In genomic region chr19:38155453-38155852, GRCh38 we compare ENCODE assay signal across 22 cellular contexts.
DNase-seq lines count a peak whose midpoint lies in the region; ATAC-seq and TF ChIP-seq lines count a peak whose summit lies in the region.
"Had no signal": no experiment of that assay in that cellular context is flagged by ENCODE, and none has a peak within 500 bp of the region (broad histone marks: within the 10 kb centered on the region; RNA-seq: fewer than 3 reads in every experiment).

No MANE protein-coding gene starts in this region.

- no peaks in the 10 kb centered on the region for H3K4me1 Mint-ChIP-seq in activated naive CD8-positive, alpha-beta T cell treated with anti-CD3 and anti-CD28 coated beads for 36 hours
- H3K4me1 Mint-ChIP-seq: activated CD4-positive, alpha-beta T cell treated with anti-CD3 and anti-CD28 coated beads, Interleukin-2, amount 10 ng/mL, durations not matched to agents 24 days and 14 days; neural crest cell had no signal

- H4K20me1 ChIP-seq in GM23248 (ENCODE audit: insufficient read depth) = no peaks in the 10 kb centered on the region
- no peaks in the 10 kb centered on the region for H4K20me1 ChIP-seq in fibroblast of lung (ENCODE audit: control insufficient read depth, extremely low read depth, insufficient read depth, low read length)

- CTCF ChIA-PET in GM10248 (lab: Yijun Ruan, JAX) = no interaction called here

- no peaks in the 10 kb centered on the region for H3K9me2 ChIP-seq in GM23248 (ENCODE audit: insufficient read depth)

- no peak overlapping the region for H3K27ac Mint-ChIP-seq in activated naive CD8-positive, alpha-beta T cell treated with anti-CD3 and anti-CD28 coated beads for 36 hours
- H3K27ac Mint-ChIP-seq: activated CD4-positive, alpha-beta T cell treated with anti-CD3 and anti-CD28 coated beads, Interleukin-2, amount 10 ng/mL, durations not matched to agents 24 days and 14 days had no signal

- peaks cover 4% of the 10 kb centered on the region for H3K36me3 Mint-ChIP-seq in activated naive CD8-positive, alpha-beta T cell treated with anti-CD3 and anti-CD28 coated beads for 36 hours

- no peak for TF ChIP-seq CTCF in fibroblast of lung (conservative IDR thresholded peaks at IDR 0.05 in 1 of 2, IDR thresholded peaks at IDR 0.05 in 1 of 2; ENCODE audit: low read depth in 1 of 2, low read length in 2 of 2)
- TF ChIP-seq CTCF in GM10248 (IDR thresholded peaks at IDR 0.05; ENCODE audit: control extremely low read depth, extremely low read depth, low read depth, missing control alignments) = no peak

- H3K9me3 Mint-ChIP-seq in activated naive CD8-positive, alpha-beta T cell treated with anti-CD3 and anti-CD28 coated beads for 36 hours = no peaks in the 10 kb centered on the region
- H3K9me3 Mint-ChIP-seq: activated CD4-positive, alpha-beta T cell treated with anti-CD3 and anti-CD28 coated beads, Interleukin-2, amount 10 ng/mL, durations not matched to agents 24 days and 14 days; neural crest cell had no signal

- no peak for ATAC-seq in GM18861 (IDR thresholded peaks at IDR 0.05; ENCODE audit: unreplicated experiment)
- ATAC-seq: heart right ventricle had no signal

- H3K9me3 ChIP-seq in GM23248 (ENCODE audit: low read depth) (no peaks in the 10 kb centered on the region), fibroblast of lung (ENCODE audit: control insufficient read depth, insufficient read depth, low read depth, low read length) (no peaks in the 10 kb centered on the region)
- H3K9me3 ChIP-seq: BE2C, heart right ventricle, MG63, tibial artery had no signal

- H3K27ac ChIP-seq in GM23248 (no peak overlapping the region), fibroblast of lung (ENCODE audit: insufficient read depth, low read length) (no peak overlapping the region)
- H3K27ac ChIP-seq: epithelial cell of prostate, heart right ventricle, SK-N-MC, tibial artery had no signal

- no peaks in the 10 kb centered on the region for H3K27me3 Mint-ChIP-seq in activated naive CD8-positive, alpha-beta T cell treated with anti-CD3 and anti-CD28 coated beads for 36 hours
- H3K27me3 Mint-ChIP-seq: activated CD4-positive, alpha-beta T cell treated with anti-CD3 and anti-CD28 coated beads, Interleukin-2, amount 10 ng/mL, durations not matched to agents 24 days and 14 days had no signal

- POLR2A ChIA-PET in GM10248 (lab: Yijun Ruan, JAX) = no interaction called here

- WGBS in GM23248 (ENCODE audit: low coverage in 1 of 2, low lambda C conversion rate in 2 of 2, missing lambda C conversion rate in 2 of 2), 2 experiments = 78 to 83% methylated on average over 6 of the region's 6 CpGs

- H3K4me2 ChIP-seq in GM23248 (ENCODE audit: unreplicated experiment) (no peak overlapping the region), fibroblast of lung (ENCODE audit: extremely low read depth, insufficient read depth, low read length) (no peak overlapping the region)

- H3K4me3 ChIP-seq in GM23248 (no peak overlapping the region), fibroblast of lung (replicated peaks in 1 of 4; ENCODE audit: control extremely low read depth in 1 of 4, insufficient read depth in 1 of 4, low read depth in 3 of 4, low read length in 4 of 4) (no peak overlapping the region)
- H3K4me3 ChIP-seq: heart right ventricle, MG63, SK-N-MC, tibial artery had no signal

- H2AFZ ChIP-seq in GM23248 (no peak overlapping the region), fibroblast of lung (ENCODE audit: low read length) (no peak overlapping the region)

- no peaks in the 10 kb centered on the region for H3K27me3 ChIP-seq in GM23248 (replicated peaks; ENCODE audit: insufficient read depth)
- H3K27me3 ChIP-seq in fibroblast of lung (ENCODE audit: control insufficient read depth, insufficient read depth, low read length) = no peaks in the 10 kb centered on the region
- H3K27me3 ChIP-seq: BE2C, heart right ventricle, MG63, tibial artery had no signal

- no peak overlapping the region for H3K9ac ChIP-seq in GM23248
- H3K9ac ChIP-seq in fibroblast of lung (ENCODE audit: insufficient read depth, low read length) = no peak overlapping the region

- H3K79me2 ChIP-seq in GM23248 (ENCODE audit: insufficient read depth) (no peaks in the 10 kb centered on the region), fibroblast of lung (ENCODE audit: control insufficient read depth, insufficient read depth, low read length) (no peaks in the 10 kb centered on the region)

- H3K4me3 Mint-ChIP-seq in activated naive CD8-positive, alpha-beta T cell treated with anti-CD3 and anti-CD28 coated beads for 36 hours = no peak overlapping the region
- H3K4me3 Mint-ChIP-seq: activated CD4-positive, alpha-beta T cell treated with anti-CD3 and anti-CD28 coated beads, Interleukin-2, amount 10 ng/mL, durations not matched to agents 24 days and 14 days; neural crest cell had no signal

- DNase-seq in GM23248 (peak; percentile 43), SK-MEL-5 (ENCODE audit: low read depth, low spot score) (peak; percentile 45), fibroblast of lung (ENCODE audit: low read depth in 2 of 2) (peak; percentile 20 to 46), midbrain (lab: John Stamatoyannopoulos, UW) (peak; percentile 29), HT-29 (ENCODE audit: low spot score) (no peak), GM10248 (ENCODE audit: extremely low spot score) (no peak)
- no peak for DNase-seq in activated naive CD8-positive, alpha-beta T cell treated with anti-CD3 and anti-CD28 coated beads for 36 hours
- DNase-seq: activated CD4-positive, alpha-beta T cell treated with anti-CD3 and anti-CD28 coated beads, Interleukin-2, amount 10 ng/mL, durations not matched to agents 24 days and 14 days; activated CD8-positive, alpha-beta memory T cell treated with anti-CD3 and anti-CD28 coated beads, Interleukin-2, amount 50 U/mL, for 4 hours; activated naive CD4-positive, alpha-beta T cell; BE2C; cortex of kidney; heart right ventricle; MG63; NCI-H2081; NCI-H524 treated with DMSO at 0.1 percent for 48 hours; T-helper 9 cell; tibial artery had no signal

- in situ Hi-C loops in GM23248 (cut with MboI) (no loop called here), SK-MEL-5 (cut with HindIII; ENCODE audit: low pct_unique_long_range_greater_than_20kb, low sequenced_read_pairs) (no loop called here)

- H3K4me1 ChIP-seq in GM23248 (ENCODE audit: insufficient read depth) = no peaks in the 10 kb centered on the region
- H3K4me1 ChIP-seq in fibroblast of lung (ENCODE audit: control insufficient read depth, extremely low read depth, insufficient read depth, low read length) = no peaks in the 10 kb centered on the region
- H3K4me1 ChIP-seq: tibial artery had no signal

- H3K36me3 ChIP-seq in GM23248 (ENCODE audit: low read depth) = peaks cover 9% of the 10 kb centered on the region
- peaks cover 5% of the 10 kb centered on the region for H3K36me3 ChIP-seq in fibroblast of lung (ENCODE audit: control insufficient read depth, insufficient read depth, low read length)
- H3K36me3 ChIP-seq: BE2C had no signal

- H3F3A ChIP-seq in GM23248 (ENCODE audit: insufficient read depth) = no peaks in the 10 kb centered on the region

Comparison
In these comparisons a context has a peak if more than half of its experiments do, and no peak if none do; other contexts are left out.
1. DNase-seq: peak in GM23248 (single experiment), SK-MEL-5 (single experiment), fibroblast of lung (2 of 2) and midbrain (single experiment); none in HT-29 (single experiment), activated naive CD8-positive, alpha-beta T cell treated with anti-CD3 and anti-CD28 coated beads for 36 hours (single experiment) and GM10248 (single experiment).